Comparison of ENCODE assay signal across 15 cellular contexts in the genomic region with DNA sequence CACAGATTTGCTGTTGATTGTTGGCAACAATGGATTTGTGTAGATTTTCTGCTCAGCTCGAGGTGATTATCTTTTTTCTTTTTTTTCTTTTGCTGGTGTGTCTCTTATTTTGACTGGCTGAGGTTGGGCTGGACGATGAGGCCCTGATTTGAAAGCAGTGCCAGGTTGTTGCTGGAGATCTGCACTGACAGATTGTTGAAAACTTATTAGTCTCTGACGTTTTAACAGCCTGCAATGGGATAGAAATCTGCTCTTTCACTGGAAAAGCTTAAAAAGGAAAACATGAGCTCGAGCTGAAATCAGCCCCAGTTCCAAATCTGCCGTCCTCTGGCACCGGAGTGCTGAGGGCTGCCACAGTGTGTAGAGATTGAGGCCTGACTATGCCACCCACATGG.
A peak's percentile ranks its signal among the peaks of the same experiment; 100 is the strongest.
DNase-seq lines count a peak whose midpoint lies in the region; ATAC-seq and TF ChIP-seq lines count a peak whose summit lies in the region.
"Had no signal": no experiment of that assay in that cellular context is flagged by ENCODE, and none has a peak within 500 bp of the region (broad histone marks: within the 10 kb centered on the region; RNA-seq: fewer than 3 reads in every experiment).

No MANE protein-coding gene starts in this region.

- H2BK5ac ChIP-seq in IMR-90 (ENCODE audit: low read depth, low read length, poor library complexity, severe bottlenecking), result peak overlapping the region; percentile 10

- H3K36me3 ChIP-seq in IMR-90 (ENCODE audit: control insufficient read depth, insufficient read depth, low read length), result no peaks in the 10 kb centered on the region; the same call in none of the 2 replicates
- H3K36me3 ChIP-seq in skeletal muscle tissue (ENCODE audit: control insufficient read depth in 3 of 3, insufficient read depth in 3 of 3, low read length in 3 of 3), result no peaks in the 10 kb centered on the region
- H3K36me3 ChIP-seq: right lobe of liver had no signal

- peak overlapping the region in 1 of 2 experiments; percentile 36; a peak in 1 of 4 replicates for H4K8ac ChIP-seq in IMR-90 (ENCODE audit: low read depth in 2 of 2, low read length in 2 of 2)

- in situ Hi-C loops in IMR-90 (cut with MboI; ENCODE audit: low sequenced_read_pairs), result no loop called here

- 68% methylated on average over 3 of the region's 6 CpGs; no CpG with 5 or more reads in 1 of the 2 experiments for WGBS in IMR-90 (ENCODE audit: extremely low coverage in 2 of 2, insufficient read length in 1 of 2), 2 experiments
- WGBS in right cardiac atrium, result 53% methylated on average over 6 of the region's 6 CpGs

- TF ChIP-seq RAD21 in IMR-90 (IDR thresholded peaks at IDR 0.05; ENCODE audit: low read length), result no peak

- no TSS peak for BruUV-seq in IMR-90 (replicated peaks; lab: Mats Ljungman, UMichigan)

- H4K5ac ChIP-seq in IMR-90 (ENCODE audit: low read depth, low read length), result peak overlapping the region; percentile 75

- H2BK15ac ChIP-seq in IMR-90 (ENCODE audit: low read depth, low read length), result peak overlapping the region; percentile 28; the same call in 1 of the 3 replicates

- H3K4me1 ChIP-seq in IMR-90 (ENCODE audit: control insufficient read depth, insufficient read depth, low read length), result peaks cover 26% of the 10 kb centered on the region
- H3K4me1 ChIP-seq in right cardiac atrium (ENCODE audit: control insufficient read depth, insufficient read depth, low read length), result peaks cover 2% of the 10 kb centered on the region
- peaks cover 11 to 26% (median 26%) of the 10 kb centered on the region in 3 donors for H3K4me1 ChIP-seq in skeletal muscle tissue (ENCODE audit: control insufficient read depth in 3 of 3, insufficient read depth in 3 of 3, low read length in 3 of 3)
- H3K4me1 ChIP-seq: right lobe of liver had no signal

- H3K27ac ChIP-seq in IMR-90 (ENCODE audit: insufficient read depth, low read length), result 0 out of 2 replicates have a peak overlapping the region, but pooled peaks have one; percentile 29
- H3K27ac ChIP-seq in cingulate gyrus (ENCODE audit: low read depth, low read length), result peak overlapping the region; percentile 51
- H3K27ac ChIP-seq in right cardiac atrium (ENCODE audit: low read length), result peak overlapping the region; percentile 15
- peak overlapping the region; percentile 31 for H3K27ac ChIP-seq in skeletal muscle tissue (ENCODE audit: low read depth, low read length)
- H3K27ac ChIP-seq: PC-9, right lobe of liver had no signal

- H3K23ac ChIP-seq in IMR-90 (ENCODE audit: low read depth, low read length), result peak overlapping the region; percentile 24; the same call in 1 of the 2 replicates

- peak overlapping the region; percentile 18; the same call in 1 of the 2 replicates for H2BK120ac ChIP-seq in IMR-90 (ENCODE audit: low read depth, low read length)

- no peak for TF ChIP-seq CTCF in IMR-90 (conservative IDR thresholded peaks at IDR 0.05; ENCODE audit: low read depth, low read length)

- H3K79me1 ChIP-seq in IMR-90 (ENCODE audit: low read depth in 1 of 2, low read length in 2 of 2), result peaks cover 33 to 51% of the 10 kb centered on the region in 2 experiments; a peak in 3 of 4 replicates

- no peak overlapping the region; the same call in 1 of the 2 replicates for H4K91ac ChIP-seq in IMR-90 (ENCODE audit: insufficient read depth, low read depth, low read length)

- H3K14ac ChIP-seq in IMR-90 (replicated peaks; ENCODE audit: low read depth, low read length), result peak overlapping the region; percentile 37; the same call in 1 of the 2 replicates

- CTCF ChIA-PET in IMR-90 (lab: Yijun Ruan, JAX), result interaction anchor here (1.1 to 1.4 kb wide), 3 partner anchors 14 to 403 kb away, joined by 4 read pairs; no protein-coding TSS in a partner anchor
- CTCF ChIA-PET in HEK293T (lab: Yijun Ruan, JAX), result interaction anchor here (2.2 kb wide), 1 partner anchor 287 kb away, joined by 5 read pairs; no protein-coding TSS in a partner anchor

- no peaks in the 10 kb centered on the region for H3K27me3 ChIP-seq in IMR-90 (ENCODE audit: control insufficient read depth, insufficient read depth, low read length)
- no peaks in the 10 kb centered on the region for H3K27me3 ChIP-seq in right cardiac atrium (ENCODE audit: control insufficient read depth, insufficient read depth)
- H3K27me3 ChIP-seq in skeletal muscle tissue (ENCODE audit: control insufficient read depth in 3 of 3, insufficient read depth in 3 of 3, low read length in 3 of 3), result no peaks in the 10 kb centered on the region
- H3K27me3 ChIP-seq: right lobe of liver had no signal

- POLR2A ChIA-PET in IMR-90 (lab: Charles Lee; ENCODE audit: unreplicated experiment) (no interaction called here), HEK293T (lab: Yijun Ruan, JAX) (no interaction called here)

- dilution Hi-C loops in IMR-90 (cut with HindIII; ENCODE audit: low sequenced_read_pairs, unreplicated experiment), result no loop called here

- H2AFZ ChIP-seq in IMR-90 (replicated peaks; ENCODE audit: low read length, poor library complexity), result no peak overlapping the region

- peak overlapping the region; percentile 42; the same call in 1 of the 2 replicates for H3K18ac ChIP-seq in IMR-90 (ENCODE audit: low read depth, low read length)

- DNase-seq in IMR-90 (no peak), right cardiac atrium (peak; percentile 28 to 76 (median 65)), HEK293T (ENCODE audit: extremely low spot score) (no peak), T-helper 2 cell (no peak)
- DNase-seq: activated naive CD8-positive, alpha-beta T cell treated with anti-CD3 and anti-CD28 coated beads, Interleukin-2, amount 10 ng/mL, durations not matched to agents 7 days and 5 days; islet precursor cell; NCI-H1105; PC-9; right lobe of liver; stimulated activated naive CD8-positive, alpha-beta T cell treated with anti-CD3 and anti-CD28 coated beads, Interleukin-15, Interleukin-2, amounts not matched to agents 100 U/mL and 50 U/mL, for 24 hours had no signal

- intact Hi-C loops in IMR-90 (cut with micrococcal nuclease), result no loop called here
- intact Hi-C loops in right cardiac atrium (cut with DNase I), result loop anchor here in 1 of 4 donors (10.0 kb wide), 1 partner anchor 404 kb away; no protein-coding TSS in a partner anchor

- no peak overlapping the region for H3K56ac ChIP-seq in IMR-90 (ENCODE audit: extremely low read depth, insufficient read depth, low read length)

- H3K9me3 ChIP-seq in IMR-90 (ENCODE audit: control insufficient read depth, insufficient read depth, low read length) (no peaks in the 10 kb centered on the region), right cardiac atrium (ENCODE audit: control insufficient read depth, low read length) (no peaks in the 10 kb centered on the region), skeletal muscle tissue (ENCODE audit: control insufficient read depth in 3 of 3, low read length in 3 of 3) (no peaks in the 10 kb centered on the region)
- H3K9me3 ChIP-seq: right lobe of liver had no signal

- H3K4ac ChIP-seq in IMR-90 (ENCODE audit: low read depth, low read length), result peak overlapping the region; percentile 13; the same call in 1 of the 2 replicates

- peak overlapping the region; percentile 60; the same call in 1 of the 2 replicates for H2BK20ac ChIP-seq in IMR-90 (ENCODE audit: low read depth, low read length)

- ATAC-seq in IMR-90 (ENCODE audit: low read depth) (no peak), right cardiac atrium (peak; percentile 75 to 80), HG02870 (IDR thresholded peaks at IDR 0.05; ENCODE audit: unreplicated experiment) (no peak), HG03565 (IDR thresholded peaks at IDR 0.05; ENCODE audit: unreplicated experiment) (no peak)
- ATAC-seq: stimulated activated naive CD8-positive, alpha-beta T cell treated with anti-CD3 and anti-CD28 coated beads, Interleukin-15, Interleukin-2, amounts not matched to agents 100 U/mL and 50 U/mL, for 24 hours had no signal

- H3K9ac ChIP-seq in IMR-90 (ENCODE audit: low read depth, low read length) (0 out of 2 replicates have a peak overlapping the region, but pooled peaks have one; percentile 22), skeletal muscle tissue (ENCODE audit: low read depth in 1 of 3, low read length in 3 of 3) (peak overlapping the region in 1 of 3 donors; percentile 64)

- no peaks in the 10 kb centered on the region for H4K20me1 ChIP-seq in IMR-90 (ENCODE audit: insufficient read depth, low read length)

- no peak overlapping the region for H2AK9ac ChIP-seq in IMR-90 (replicated peaks; ENCODE audit: low read depth, low read length, poor library complexity)

- no peak overlapping the region for H3K4me3 ChIP-seq in IMR-90 (ENCODE audit: insufficient read depth, low read depth, low read length)
- H3K4me3 ChIP-seq in right cardiac atrium (ENCODE audit: low read length), result no peak overlapping the region
- H3K4me3 ChIP-seq in skeletal muscle tissue (ENCODE audit: low read length in 3 of 3), result peak overlapping the region; percentile 2 to 49 (median 48)
- H3K4me3 ChIP-seq: GM23338, PC-9, right lobe of liver had no signal

- H3K9me1 ChIP-seq in IMR-90 (ENCODE audit: insufficient read depth, low read length), result peaks cover 9% of the 10 kb centered on the region

- TF ChIP-seq POLR2A in IMR-90 (IDR thresholded peaks at IDR 0.05; ENCODE audit: low read depth, low read length), result no peak

- H3K4me2 ChIP-seq in IMR-90 (ENCODE audit: low read depth, low read length), result no peak overlapping the region
- H3K4me2 ChIP-seq: GM23338, PC-9 had no signal

- H2AK5ac ChIP-seq in IMR-90 (ENCODE audit: low read depth, low read length), result no peak overlapping the region; the same call in 1 of the 2 replicates

TF ChIP-seq in IMR-90, 13 proteins besides CTCF, POLR2A, EP300 and RAD21 (continues in another document):
- TF ChIP-seq RFX5 (IDR thresholded peaks at IDR 0.05; ENCODE audit: low read depth, low read length) (no peak), BHLHE40 (IDR thresholded peaks at IDR 0.05; ENCODE audit: low read depth, low read length) (no peak)

TF ChIP-seq in HEK293T, 16 proteins besides CTCF, POLR2A, EP300 and RAD21:
- no peak for TF ChIP-seq ARNT (IDR thresholded peaks at IDR 0.05)
- TF ChIP-seq ELF4 (IDR thresholded peaks at IDR 0.05), result no peak
- TF ChIP-seq SUZ12 (IDR thresholded peaks at IDR 0.05), result no peak
- no peak for TF ChIP-seq FOXA1 (IDR thresholded peaks at IDR 0.05)
- TF ChIP-seq HDGF (IDR thresholded peaks at IDR 0.05; ENCODE audit: borderline replicate concordance), result no peak
- no peak for TF ChIP-seq BHLHE40 (IDR thresholded peaks at IDR 0.05; ENCODE audit: borderline replicate concordance)
- no peak for TF ChIP-seq SP1 (IDR thresholded peaks at IDR 0.05)
- TF ChIP-seq FOXM1 (IDR thresholded peaks at IDR 0.05; ENCODE audit: borderline replicate concordance), result no peak
- TF ChIP-seq FOXK2 (IDR thresholded peaks at IDR 0.05), result no peak
- TF ChIP-seq LEF1 (IDR thresholded peaks at IDR 0.05; ENCODE audit: borderline replicate concordance), result no peak
- no peak for TF ChIP-seq TARDBP (IDR thresholded peaks at IDR 0.05)

Comparison
In these comparisons a context has a peak if more than half of its experiments do, and no peak if none do; other contexts are left out.
1. ATAC-seq: peak in right cardiac atrium (2 of 2); none in IMR-90 (single experiment), HG02870 (single experiment) and HG03565 (single experiment).
2. DNase-seq: peak in right cardiac atrium (3 of 3); none in IMR-90 (single experiment), HEK293T (single experiment) and T-helper 2 cell (0 of 5).
3. H3K4me3 ChIP-seq: peak in skeletal muscle tissue (3 of 3); none in IMR-90 (single experiment) and right cardiac atrium (single experiment).
4. Peak in every context shown above with its lines, with median percentiles within 50 percentile points of each other: H3K27ac ChIP-seq.